Comparison of ENCODE assay signal across 7 cellular contexts in the genomic region with DNA sequence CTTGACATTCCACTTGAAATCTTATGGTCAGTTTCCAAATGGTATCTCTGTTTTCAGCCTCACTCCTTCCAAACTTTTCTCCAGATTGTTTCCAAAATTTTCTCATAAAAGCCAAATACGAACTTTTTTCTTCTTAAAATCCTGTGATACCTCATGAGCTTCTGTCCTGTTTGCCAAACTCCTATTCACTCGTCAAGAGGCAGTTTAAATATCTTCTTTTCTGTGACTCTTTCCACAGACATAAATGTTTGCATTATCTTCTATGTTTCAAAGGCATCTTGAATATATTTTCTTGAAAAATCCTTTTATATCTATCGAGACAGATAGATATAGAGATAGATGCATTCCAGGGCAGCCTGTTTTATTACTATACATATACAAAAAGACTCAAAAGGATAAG.
"Had no signal": no experiment of that assay in that cellular context is flagged by ENCODE, and none has a peak within 500 bp of the region (broad histone marks: within the 10 kb centered on the region; RNA-seq: fewer than 3 reads in every experiment).

No MANE protein-coding gene starts in this region.

- DNase-seq: IMR-90, KBM-7, KG1 had no signal

- ATAC-seq: HepG2, K562 had no signal

- FAIRE-seq: HepG2, HTR-8/SVneo, K562 had no signal

- H3K27ac ChIP-seq: HL-60 had no signal

- H3K4me3 ChIP-seq: K562 had no signal
